11 cellular contexts compared by ENCODE assay signal in genomic region chr14:68687746-68688145, GRCh38.
DNase-seq lines count a peak whose midpoint lies in the region; ATAC-seq, FAIRE-seq and TF ChIP-seq lines count a peak whose summit lies in the region.
"Had no signal": no experiment of that assay in that cellular context is flagged by ENCODE, and none has a peak within 500 bp of the region (broad histone marks: within the 10 kb centered on the region; RNA-seq: fewer than 3 reads in every experiment).

No MANE protein-coding gene starts in this region.

- no peak for ATAC-seq in GM18505 (IDR thresholded peaks at IDR 0.05; ENCODE audit: unreplicated experiment)
- ATAC-seq: lower lobe of right lung had no signal

- H3K9me3 ChIP-seq in testis: no peaks in the 10 kb centered on the region
- H3K9me3 ChIP-seq: lower lobe of right lung had no signal

- peaks cover 23% of the 10 kb centered on the region for H3K4me1 ChIP-seq in testis

- H3K4me3 ChIP-seq in AG04449 (ENCODE audit: low read depth, low read length): no peak overlapping the region
- no peak overlapping the region for H3K4me3 ChIP-seq in testis
- H3K4me3 ChIP-seq: lower lobe of right lung had no signal

- DNase-seq in AG04449 (ENCODE audit: low read depth, low spot score): peak; percentile 91
- DNase-seq in HCEC 1CT: peak; percentile 93
- peak; percentile 88 for DNase-seq in amniotic epithelial cell (ENCODE audit: low read depth)
- DNase-seq in kidney tubule cell (ENCODE audit: low spot score): peak; percentile 97
- DNase-seq in dermis blood vessel endothelial cell: no peak
- no peak for DNase-seq in testis
- DNase-seq in GM12892 (ENCODE audit: insufficient read length): no peak
- DNase-seq: effector memory CD4-positive, alpha-beta T cell; lower lobe of right lung had no signal

- 87 to 95% methylated on average over 10 to 11 of the region's 11 CpGs for WGBS in testis, 2 donors

- H3K27ac ChIP-seq in testis: no peak overlapping the region
- H3K27ac ChIP-seq: HL-60, lower lobe of right lung had no signal

- intact Hi-C loops in testis (cut with DNase I; ENCODE audit: low total_unique reads): no loop called here

- CTCF ChIA-PET in AG04449 (lab: Yijun Ruan, JAX): interaction anchor here (1.1 to 1.7 kb wide), 2 partner anchors 50 to 439 kb away, joined by 4 to 11 read pairs; no protein-coding TSS in a partner anchor

- POLR2A ChIA-PET in AG04449 (lab: Yijun Ruan, JAX): interaction anchor here (1.4 to 5.8 kb wide), 3 partner anchors 98 to 140 kb away, joined by 6 to 41 read pairs (median 6); partner anchors contain the start of gene ZFP36L1

- no peaks in the 10 kb centered on the region for H3K36me3 ChIP-seq in testis (ENCODE audit: low read depth, missing control alignments)
- H3K36me3 ChIP-seq: lower lobe of right lung had no signal

- TF ChIP-seq POLR2A in testis (IDR thresholded peaks at IDR 0.05) (no peak), GM12892 (IDR thresholded peaks at IDR 0.05; ENCODE audit: low read depth, low read length) (no peak), GM18505 (IDR thresholded peaks at IDR 0.05; ENCODE audit: borderline replicate concordance, extremely low read depth, insufficient read depth, insufficient read length) (no peak)

- no peak for TF ChIP-seq CTCF in AG04449 (IDR thresholded peaks at IDR 0.05; ENCODE audit: insufficient read depth, low read length, missing control alignments)
- TF ChIP-seq CTCF in testis (IDR thresholded peaks at IDR 0.05): no peak

- no peak for FAIRE-seq in GM12892 (lab: Jason Lieb, UNC)

- no peaks in the 10 kb centered on the region for H3K27me3 ChIP-seq in testis

Comparison
In these comparisons a context has a peak if more than half of its experiments do, and no peak if none do; other contexts are left out.
1. DNase-seq: peak in AG04449 (single experiment), HCEC 1CT (single experiment), amniotic epithelial cell (single experiment) and kidney tubule cell (single experiment); none in dermis blood vessel endothelial cell (single experiment), testis (single experiment) and GM12892 (single experiment).